In genomic region chr6:42783876-42784738, GRCh38 we compare ENCODE assay signal across 9 cellular contexts. TPM values are rescaled to one million over a fixed set of nuclear protein-coding genes. Genes with fewer than 3 reads are reported as not detected.
DNase-seq lines count a peak whose midpoint lies in the region; ATAC-seq, FAIRE-seq and TF ChIP-seq lines count a peak whose summit lies in the region.
"Had no signal": no experiment of that assay in that cellular context is flagged by ENCODE, and none has a peak within 500 bp of the region (broad histone marks: within the 10 kb centered on the region; RNA-seq: fewer than 3 reads in every experiment).

No MANE protein-coding gene starts in this region.

- H3K4me2 ChIP-seq in H1 (ENCODE audit: insufficient read depth in 1 of 2, low read depth in 2 of 2, low read length in 2 of 2): peak overlapping the region; percentile 69 to 72

- H4K20me1 ChIP-seq in H1 (replicated peaks in 1 of 2; ENCODE audit: control insufficient read depth in 1 of 2, insufficient read depth in 2 of 2, low read length in 2 of 2): peaks cover 0 to 4% of the 10 kb centered on the region in 2 experiments

- H2BK120ac ChIP-seq in H1 (replicated peaks; ENCODE audit: low read depth, low read length): peak overlapping the region; percentile 72

- no peak overlapping the region; the same call in 1 of the 2 replicates for H2BK12ac ChIP-seq in H1 (ENCODE audit: low read depth, low read length)

- H3K79me2 ChIP-seq in H1 (ENCODE audit: control insufficient read depth in 1 of 2, insufficient read depth in 2 of 2, low read length in 2 of 2): peaks cover 13 to 61% of the 10 kb centered on the region in 2 experiments

- peak overlapping the region; percentile 66 for H3K4ac ChIP-seq in H1 (replicated peaks; ENCODE audit: insufficient read length, low read depth, low read length)

- H3K36me3 ChIP-seq in H1 (ENCODE audit: control insufficient read depth in 2 of 4, insufficient read depth in 4 of 4, low read length in 3 of 4): peaks cover 0 to 3% (median 0%) of the 10 kb centered on the region in 4 experiments; a peak in 1 of 8 replicates

- H3K9me3 Mint-ChIP-seq in naive B cell: no peaks in the 10 kb centered on the region

- H3K23me2 ChIP-seq in H1 (ENCODE audit: low read depth, low read length): no peaks in the 10 kb centered on the region; the same call in 1 of the 2 replicates

- H3K27ac Mint-ChIP-seq in naive B cell: peak overlapping the region in 5 of 6 donors; percentile 99 to 100 (median 100)

- peaks cover 29 to 30% (median 30%) of the 10 kb centered on the region in 3 donors for H3K4me1 Mint-ChIP-seq in naive B cell

- CTCF ChIA-PET in H1 (lab: Charles Lee; ENCODE audit: partially characterized antibody): interaction anchor here (0.6 to 1.3 kb wide), 3 partner anchors 30 to 430 kb away, joined by 4 to 5 read pairs (median 5); no protein-coding TSS in a partner anchor

- POLR2A ChIA-PET in H1 (lab: Charles Lee; ENCODE audit: partially characterized antibody): interaction anchor here (0.5 to 13.8 kb wide), 23 partner anchors 8 to 524 kb away, joined by 3 to 277 read pairs (median 4); partner anchors contain the start of genes CNPY3, PPP2R5D, RPL7L1 and TBCC

- H3K23ac ChIP-seq in H1 (ENCODE audit: insufficient read length): no peak overlapping the region

- H3K36me3 Mint-ChIP-seq in naive B cell: peaks cover 12 to 22% of the 10 kb centered on the region in 2 donors

- no peak overlapping the region for H2BK20ac ChIP-seq in H1 (ENCODE audit: low read length)

- H2BK5ac ChIP-seq in H1 (ENCODE audit: low read depth, low read length): peak overlapping the region; percentile 95

- peak overlapping the region; percentile 98 for H3K27ac ChIP-seq in H1 (ENCODE audit: low read depth, low read length)

- H4K5ac ChIP-seq in H1 (ENCODE audit: insufficient read length, low read depth, low read length): peak overlapping the region; percentile 92

- H4K8ac ChIP-seq in H1 (ENCODE audit: extremely low read depth, insufficient read depth, low read length): peak overlapping the region; percentile 100; the same call in 1 of the 2 replicates

- H3K4me3 Mint-ChIP-seq in naive B cell: peak overlapping the region in 2 of 8 donors; percentile 98

- peak overlapping the region; percentile 98 for H3K56ac ChIP-seq in H1 (replicated peaks; ENCODE audit: insufficient read length, low read depth, low read length)

- no peaks in the 10 kb centered on the region for H3K27me3 Mint-ChIP-seq in naive B cell

- H2AK5ac ChIP-seq in H1 (ENCODE audit: low read depth, low read length): no peak overlapping the region; the same call in 1 of the 2 replicates

- H3K4me1 ChIP-seq in H1 (replicated peaks in 1 of 4; ENCODE audit: control insufficient read depth in 3 of 4, insufficient read depth in 4 of 4, low read length in 3 of 4): peaks cover 0 to 14% (median 2%) of the 10 kb centered on the region in 4 experiments; a peak in 3 of 7 replicates

- H3K9me3 ChIP-seq in H1 (ENCODE audit: insufficient read depth in 2 of 2, low read depth in 1 of 2, low read length in 1 of 2): no peaks in the 10 kb centered on the region

- no peak for FAIRE-seq in H1 (lab: Jason Lieb, UNC)
- FAIRE-seq: G401.6 had no signal

- TF ChIP-seq RAD21 in H1 (IDR thresholded peaks at IDR 0.05 in 1 of 2, conservative IDR thresholded peaks at IDR 0.05 in 1 of 2; ENCODE audit: low read depth in 2 of 2, low read length in 2 of 2): no peak

- H2BK15ac ChIP-seq in H1 (ENCODE audit: low read length): no peak overlapping the region

- peak overlapping the region; percentile 93 for H4K91ac ChIP-seq in H1 (replicated peaks; ENCODE audit: insufficient read length, low read length)

- ATAC-seq in naive B cell (ENCODE audit: low read depth in 2 of 2): no peak
- no peak for ATAC-seq in GM21515 (IDR thresholded peaks at IDR 0.05; ENCODE audit: unreplicated experiment)
- no peak for ATAC-seq in GM18505 (IDR thresholded peaks at IDR 0.05; ENCODE audit: unreplicated experiment)
- ATAC-seq in esophagus mucosa: no peak

- peak overlapping the region; percentile 93 for H3K18ac ChIP-seq in H1 (ENCODE audit: extremely low read depth, low read length)

- TF ChIP-seq POLR2A in H1 (IDR thresholded peaks at IDR 0.05; ENCODE audit: control extremely low read depth in 1 of 2, low read depth in 2 of 2, low read length in 2 of 2) (no peak; a peak in 1 of 3 replicates), GM18505 (IDR thresholded peaks at IDR 0.05; ENCODE audit: borderline replicate concordance, extremely low read depth, insufficient read depth, insufficient read length) (no peak)

- H3K79me1 ChIP-seq in H1 (ENCODE audit: low read depth, low read length): no peaks in the 10 kb centered on the region

- DNase-seq in NCI-H510A treated with DMSO at 0.1 percent for 48 hours (lab: John Stamatoyannopoulos, UW): peak; percentile 77
- DNase-seq in NCI-H510A (lab: John Stamatoyannopoulos, UW): no peak
- peak; percentile 82 for DNase-seq in OCI-M1 (lab: John Stamatoyannopoulos, UW)
- no peak for DNase-seq in H1 (ENCODE audit: low read depth in 1 of 2, low spot score in 2 of 2)
- no peak for DNase-seq in naive B cell

- TF ChIP-seq EP300 in H1 (IDR thresholded peaks at IDR 0.05; ENCODE audit: borderline replicate concordance in 1 of 2, low read depth in 2 of 2, low read length in 2 of 2): no peak

- TF ChIP-seq CTCF in H1 (IDR thresholded peaks at IDR 0.05; ENCODE audit: control extremely low read depth in 1 of 3, insufficient read depth in 1 of 3, low read depth in 1 of 3, low read length in 3 of 3): no peak

- 21% methylated on average over 11 of the region's 11 CpGs; no CpG with 5 or more reads in 1 of the 2 experiments for WGBS in H1 (ENCODE audit: extremely low coverage in 1 of 2, insufficient coverage in 1 of 2, insufficient read length in 1 of 2, insufficient replicate concordance in 2 of 2, low coverage in 1 of 2, low lambda C conversion rate in 2 of 2, missing lambda C conversion rate in 1 of 2), 2 experiments

- H3K4me3 ChIP-seq in H1 (ENCODE audit: extremely low read depth in 1 of 4, insufficient read depth in 2 of 4, low read depth in 3 of 4, low read length in 4 of 4): peak overlapping the region; percentile 82 to 96 (median 88)

- H2AFZ ChIP-seq in H1 (ENCODE audit: low read length): no peak overlapping the region

- no peak overlapping the region for H3K14ac ChIP-seq in H1 (ENCODE audit: insufficient read length)

- H3K27me3 ChIP-seq in H1 (replicated peaks in 1 of 4; ENCODE audit: control insufficient read depth in 3 of 4, extremely low read depth in 1 of 4, insufficient read depth in 3 of 4, low read length in 3 of 4): no peaks in the 10 kb centered on the region

- H3K9ac ChIP-seq in H1 (replicated peaks in 1 of 4; ENCODE audit: extremely low read depth in 1 of 4, low read depth in 3 of 4, low read length in 3 of 4): peak overlapping the region; percentile 95 to 100 (median 98)

TF ChIP-seq in H1, 55 proteins besides CTCF, POLR2A, EP300 and RAD21:
- TF ChIP-seq CHD1 (IDR thresholded peaks at IDR 0.05; ENCODE audit: low read depth, low read length) (0 out of 2 replicates have a peak, but pooled peaks have one; percentile 33), GTF2F1 (IDR thresholded peaks at IDR 0.05; ENCODE audit: borderline replicate concordance, low read depth, low read length) (0 out of 2 replicates have a peak, but pooled peaks have one; percentile 5), EGR1 (IDR thresholded peaks at IDR 0.05; ENCODE audit: borderline replicate concordance, low read depth, low read length) (no peak), CREB1 (IDR thresholded peaks at IDR 0.05) (no peak)
TF ChIP-seq in H1: peak in this region for 2.

RNA-seq across cellular contexts. Expression of gene BICRAL, which starts 2.3 kb away (rescaled TPM):
- 12.2 and 12.7 TPM in 2 replicates for total RNA-seq in H1 (2021; fragmentation: NEBNext Ultra II Directional; extraction: Animal tissue kit (Norgen Biotek cat#: 25700))
- polyA plus RNA-seq in H1 (2011; rRNA removed): 6.9 and 9.4 TPM in 2 replicates
- 7.6 TPM for polyA plus RNA-seq in H1 (2011; cell fraction: cytosol; rRNA removed)
- polyA plus RNA-seq in H1 (2011; cell fraction: nucleus; rRNA removed): 6.5 TPM
- 4.7 to 6.8 TPM (median 5.4 TPM) in 4 replicates for polyA plus RNA-seq in H1 (2012, experiment 1 of 2)
- polyA plus RNA-seq in H1 (2012, experiment 2 of 2): 0.54 TPM
- 5.9 TPM for polyA plus RNA-seq in H1 (2013, experiment 1 of 2)
- polyA plus RNA-seq in H1 (2013, experiment 2 of 2): 5.5 TPM
- polyA minus RNA-seq in H1 (2011; rRNA and poly(A)+ RNA removed): 34.5 and 34.8 TPM in 2 replicates
- 11.2 TPM for polyA minus RNA-seq in H1 (2011; cell fraction: cytosol; rRNA and poly(A)+ RNA removed)
- polyA minus RNA-seq in H1 (2011; cell fraction: nucleus; rRNA and poly(A)+ RNA removed): 14.8 TPM
- polyA plus RNA-seq in naive B cell (ENCODE audit: low read depth in 6 of 6): 1 to 10 TPM; 1.8 to 4.9 (median 4.1) TPM
- 6.1 TPM for total RNA-seq in esophagus mucosa

RNA-seq across cellular contexts. Expression of gene TBCC, which starts 38.2 kb away (rescaled TPM):
- 25.5 and 27.3 TPM in 2 replicates for total RNA-seq in H1 (2021; fragmentation: NEBNext Ultra II Directional; extraction: Animal tissue kit (Norgen Biotek cat#: 25700))
- 22.7 and 28.9 TPM in 2 replicates for polyA plus RNA-seq in H1 (2011; rRNA removed)
- 24.6 TPM for polyA plus RNA-seq in H1 (2011; cell fraction: cytosol; rRNA removed)
- polyA plus RNA-seq in H1 (2011; cell fraction: nucleus; rRNA removed): 20.6 TPM
- polyA plus RNA-seq in H1 (2012, experiment 1 of 2): 22.5 to 26.8 TPM (median 24.3 TPM) in 4 replicates
- polyA plus RNA-seq in H1 (2012, experiment 2 of 2): 31.6 TPM
- polyA plus RNA-seq in H1 (2013, experiment 1 of 2): 21.4 TPM
- 21.0 TPM for polyA plus RNA-seq in H1 (2013, experiment 2 of 2)
- polyA minus RNA-seq in H1 (2011; rRNA and poly(A)+ RNA removed): 6.4 and 12.0 TPM in 2 replicates
- polyA minus RNA-seq in H1 (2011; cell fraction: cytosol; rRNA and poly(A)+ RNA removed): 9.9 TPM
- 15.3 TPM for polyA minus RNA-seq in H1 (2011; cell fraction: nucleus; rRNA and poly(A)+ RNA removed)
- polyA plus RNA-seq in naive B cell (ENCODE audit: low read depth in 6 of 6): 100 to 1,000 TPM in 1 of 6 donors, 10 to 100 TPM in 5; 60.5 to 104 (median 71.8) TPM
- total RNA-seq in esophagus mucosa: 15.0 TPM

Comparison
In these comparisons a context has a peak if more than half of its experiments do, and no peak if none do; other contexts are left out.
1. DNase-seq: peak in NCI-H510A treated with DMSO at 0.1 percent for 48 hours (single experiment) and OCI-M1 (single experiment); none in NCI-H510A (single experiment), H1 (0 of 2) and naive B cell (single experiment).